1 cellular context compared by ENCODE assay signal in genomic region chr20:50338479-50339195, GRCh38.
TF ChIP-seq lines count a peak whose summit lies in the region.

No MANE protein-coding gene starts in this region.

TF ChIP-seq in GM12878, 131 proteins besides CTCF, POLR2A, EP300 and RAD21 (continued from another document):
- TF ChIP-seq REST (IDR thresholded peaks at IDR 0.05; ENCODE audit: low read depth, low read length) (no peak), CBX3 (IDR thresholded peaks at IDR 0.05; ENCODE audit: borderline replicate concordance, low read depth) (no peak), CEBPB (IDR thresholded peaks at IDR 0.05; ENCODE audit: borderline replicate concordance in 1 of 2, low read depth in 2 of 2, low read length in 2 of 2) (no peak), NR2F1 (conservative IDR thresholded peaks at IDR 0.05) (peak; percentile 79), RBBP5 (conservative IDR thresholded peaks at IDR 0.05) (no peak), POU2F2 (IDR thresholded peaks at IDR 0.05; ENCODE audit: borderline replicate concordance, low read depth, low read length) (peak; percentile 34; the same call in 1 of the 3 replicates), ZSCAN29 (IDR thresholded peaks at IDR 0.05) (no peak)
